In genomic region chr1:209205039-209205438, GRCh38 we compare ENCODE assay signal across 14 cellular contexts.
A peak's percentile ranks its signal among the peaks of the same experiment; 100 is the strongest.
DNase-seq lines count a peak whose midpoint lies in the region; ATAC-seq, FAIRE-seq and TF ChIP-seq lines count a peak whose summit lies in the region.
"Had no signal": no experiment of that assay in that cellular context is flagged by ENCODE, and none has a peak within 500 bp of the region (broad histone marks: within the 10 kb centered on the region; RNA-seq: fewer than 3 reads in every experiment).

No MANE protein-coding gene starts in this region.

- H3K79me2 ChIP-seq in GM23338 (replicated peaks; ENCODE audit: insufficient read depth), result no peaks in the 10 kb centered on the region
- no peaks in the 10 kb centered on the region for H3K79me2 ChIP-seq in mesendoderm (ENCODE audit: control insufficient read depth, insufficient read depth, low read length)

- H3K9me3 ChIP-seq in endodermal cell (ENCODE audit: control insufficient read depth, low read length) (no peaks in the 10 kb centered on the region), upper lobe of right lung (no peaks in the 10 kb centered on the region), small intestine (ENCODE audit: control insufficient read depth, low read depth) (no peaks in the 10 kb centered on the region), stomach (no peaks in the 10 kb centered on the region)
- H3K9me3 ChIP-seq: BLaER1, HAP-1 had no signal

- H3K27me3 Mint-ChIP-seq in GM23338 (ENCODE audit: insufficient read depth, low read depth, poor library complexity) (peaks cover 7% of the 10 kb centered on the region), endodermal cell (ENCODE audit: insufficient read depth) (peaks cover 14% of the 10 kb centered on the region)

- no peak for TF ChIP-seq EP300 in stomach (IDR thresholded peaks at IDR 0.05)

- no peak for TF ChIP-seq POLR2A in stomach (IDR thresholded peaks at IDR 0.05)

- H2BK5ac ChIP-seq in mesendoderm (ENCODE audit: low read length), result no peak overlapping the region

- 0 out of 2 replicates have a peak overlapping the region, but pooled peaks have one; percentile 61 for H2AFZ ChIP-seq in GM23338

- H3K4me1 Mint-ChIP-seq in GM23338 (peaks cover 26% of the 10 kb centered on the region), endodermal cell (peaks cover 7% of the 10 kb centered on the region)

- no peak overlapping the region for H2BK120ac ChIP-seq in mesendoderm (ENCODE audit: low read depth, low read length)

- no peaks in the 10 kb centered on the region for H4K20me1 ChIP-seq in GM23338 (replicated peaks; ENCODE audit: insufficient read depth)
- H4K20me1 ChIP-seq: BLaER1 had no signal

- DNase-seq in GM23338 (ENCODE audit: low spot score) (no peak), endodermal cell (peak; percentile 12), mesendoderm (no peak), upper lobe of right lung (no peak), activated gamma-delta T cell treated with Interleukin-2 at 50 U/mL for 16 hours (no peak), small intestine (no peak), stomach (no peak)
- DNase-seq: 8988T; CD8-positive, alpha-beta T cell; COR-L47; DMS 273 treated with DMSO at 0.1 percent for 48 hours; GDM1 had no signal

- no peaks in the 10 kb centered on the region for H3K9me2 ChIP-seq in GM23338 (ENCODE audit: insufficient read depth)

- no peaks in the 10 kb centered on the region for H3F3A ChIP-seq in GM23338 (replicated peaks; ENCODE audit: low read depth)

- H3K79me1 ChIP-seq in mesendoderm (ENCODE audit: low read length), result no peaks in the 10 kb centered on the region

- H3K9ac ChIP-seq in endodermal cell (ENCODE audit: extremely low read depth, low read length, poor library complexity, severe bottlenecking) (no peak overlapping the region), mesendoderm (ENCODE audit: low read length) (no peak overlapping the region)
- H3K9ac ChIP-seq: BLaER1 had no signal

- H3K27me3 ChIP-seq in GM23338 (ENCODE audit: insufficient read depth), result peaks cover 12% of the 10 kb centered on the region; the same call in 1 of the 2 replicates
- peaks cover 12% of the 10 kb centered on the region for H3K27me3 ChIP-seq in endodermal cell (ENCODE audit: control insufficient read depth, insufficient read depth, low read length, poor library complexity, severe bottlenecking)
- no peaks in the 10 kb centered on the region for H3K27me3 ChIP-seq in mesendoderm (ENCODE audit: insufficient read depth, low read length, poor library complexity)
- H3K27me3 ChIP-seq in upper lobe of right lung, result peaks cover 17% of the 10 kb centered on the region
- peaks cover 3 to 9% of the 10 kb centered on the region in 2 donors for H3K27me3 ChIP-seq in small intestine (ENCODE audit: control insufficient read depth in 2 of 2, insufficient read depth in 2 of 2, low read length in 2 of 2)
- peaks cover 0 to 51% (median 22%) of the 10 kb centered on the region in 3 donors for H3K27me3 ChIP-seq in stomach

- no peak overlapping the region for H3K4me3 Mint-ChIP-seq in GM23338
- no peak overlapping the region for H3K4me3 Mint-ChIP-seq in endodermal cell
- H3K4me3 Mint-ChIP-seq: CD8-positive, alpha-beta T cell had no signal

- H4K8ac ChIP-seq in mesendoderm (ENCODE audit: low read depth, low read length), result no peak overlapping the region

- no peak overlapping the region for H3K4ac ChIP-seq in mesendoderm (ENCODE audit: low read depth, low read length)

- FAIRE-seq in small intestine (lab: Jason Lieb, UNC), result no peak

- H3K27ac ChIP-seq in GM23338 (ENCODE audit: low read depth) (no peak overlapping the region), endodermal cell (ENCODE audit: low read depth, low read length) (no peak overlapping the region), mesendoderm (ENCODE audit: low read depth, low read length) (no peak overlapping the region), upper lobe of right lung (no peak overlapping the region), small intestine (ENCODE audit: low read depth in 1 of 2, low read length in 1 of 2) (no peak overlapping the region), stomach (no peak overlapping the region)
- H3K27ac ChIP-seq: BLaER1 had no signal

- H3K36me3 ChIP-seq in GM23338 (ENCODE audit: insufficient read depth) (no peaks in the 10 kb centered on the region), endodermal cell (ENCODE audit: control insufficient read depth, insufficient read depth, low read length) (no peaks in the 10 kb centered on the region), mesendoderm (ENCODE audit: control insufficient read depth, insufficient read depth, low read length) (no peaks in the 10 kb centered on the region), upper lobe of right lung (no peaks in the 10 kb centered on the region), small intestine (ENCODE audit: control insufficient read depth in 2 of 2, insufficient read depth in 2 of 2, low read length in 2 of 2) (no peaks in the 10 kb centered on the region), stomach (no peaks in the 10 kb centered on the region)
- H3K36me3 ChIP-seq: BLaER1, HAP-1 had no signal

- H3K4me1 ChIP-seq in GM23338 (ENCODE audit: insufficient read depth) (peaks cover 26% of the 10 kb centered on the region), endodermal cell (ENCODE audit: control insufficient read depth, insufficient read depth, low read length) (peaks cover 2% of the 10 kb centered on the region), mesendoderm (ENCODE audit: control insufficient read depth, low read depth, low read length) (peaks cover 5% of the 10 kb centered on the region), upper lobe of right lung (peaks cover 12% of the 10 kb centered on the region), small intestine (ENCODE audit: control insufficient read depth in 2 of 2, insufficient read depth in 1 of 2, low read depth in 1 of 2, low read length in 1 of 2) (no peaks in the 10 kb centered on the region), stomach (peaks cover 0 to 16% (median 11%) of the 10 kb centered on the region in 4 donors)
- H3K4me1 ChIP-seq: HAP-1 had no signal

- H3K4me2 ChIP-seq in GM23338 (no peak overlapping the region), mesendoderm (ENCODE audit: low read length) (no peak overlapping the region)
- H3K4me2 ChIP-seq: BLaER1 had no signal

- intact Hi-C loops in upper lobe of right lung (cut with DNase I) (no loop called here), stomach (cut with DNase I; ENCODE audit: low total_unique reads) (no loop called here)

- H3K56ac ChIP-seq in mesendoderm (ENCODE audit: low read length), result no peak overlapping the region

- ATAC-seq in GM23338 (no peak), upper lobe of right lung (peak; percentile 43)
- ATAC-seq: CD8-positive, alpha-beta T cell had no signal

- H2BK15ac ChIP-seq in mesendoderm (replicated peaks; ENCODE audit: low read depth), result no peak overlapping the region

- 92 to 94% methylated on average over 3 to 4 of the region's 4 CpGs for WGBS in endodermal cell (ENCODE audit: insufficient coverage in 1 of 2, insufficient read length in 1 of 2), 2 experiments
- no CpG with 5 or more reads among the region's 4 CpGs for WGBS in mesendoderm (ENCODE audit: extremely low coverage, insufficient coverage, low lambda C conversion rate)
- 54 to 76% (median 55%) methylated on average over 4 of the region's 4 CpGs for WGBS in small intestine, 3 donors
- WGBS in stomach, 5 donors, result 66 to 77% (median 69%) methylated on average over 4 of the region's 4 CpGs

- no peak overlapping the region for H3K27ac Mint-ChIP-seq in GM23338
- H3K27ac Mint-ChIP-seq in endodermal cell, result no peak overlapping the region
- H3K27ac Mint-ChIP-seq: CD8-positive, alpha-beta T cell had no signal

- no peaks in the 10 kb centered on the region for H3K9me3 Mint-ChIP-seq in GM23338
- no peaks in the 10 kb centered on the region for H3K9me3 Mint-ChIP-seq in endodermal cell
- H3K9me3 Mint-ChIP-seq: CD8-positive, alpha-beta T cell had no signal

- H2AK5ac ChIP-seq in mesendoderm (ENCODE audit: low read length), result peak overlapping the region; percentile 43

- no peak overlapping the region for H3K18ac ChIP-seq in mesendoderm (ENCODE audit: low read length)

- no peak overlapping the region for H3K23ac ChIP-seq in mesendoderm (ENCODE audit: low read length)

- no peaks in the 10 kb centered on the region for H3K36me3 Mint-ChIP-seq in GM23338 (ENCODE audit: low read depth)
- no peaks in the 10 kb centered on the region for H3K36me3 Mint-ChIP-seq in endodermal cell (ENCODE audit: low read depth)
- H3K36me3 Mint-ChIP-seq: CD8-positive, alpha-beta T cell had no signal

- H3K4me3 ChIP-seq in GM23338 (no peak overlapping the region), endodermal cell (ENCODE audit: low read length) (no peak overlapping the region), mesendoderm (ENCODE audit: low read length) (no peak overlapping the region), upper lobe of right lung (no peak overlapping the region), small intestine (ENCODE audit: low read depth in 1 of 2, low read length in 2 of 2) (no peak overlapping the region), stomach (no peak overlapping the region)
- H3K4me3 ChIP-seq: BLaER1, HAP-1 had no signal

- H4K5ac ChIP-seq in mesendoderm (ENCODE audit: low read length), result no peak overlapping the region

- no peak for TF ChIP-seq CTCF in GM23338 (conservative IDR thresholded peaks at IDR 0.05; ENCODE audit: low read depth in 2 of 2)
- TF ChIP-seq CTCF in endodermal cell (conservative IDR thresholded peaks at IDR 0.05), result no peak
- no peak for TF ChIP-seq CTCF in upper lobe of right lung (IDR thresholded peaks at IDR 0.05)
- TF ChIP-seq CTCF in stomach (IDR thresholded peaks at IDR 0.05), result no peak

TF ChIP-seq in GM23338, 12 proteins besides CTCF, POLR2A, EP300 and RAD21 (continues in another document):
- TF ChIP-seq JUNB (IDR thresholded peaks at IDR 0.05; ENCODE audit: unreplicated experiment), result no peak
- no peak for TF ChIP-seq NANOG (IDR thresholded peaks at IDR 0.05; ENCODE audit: borderline replicate concordance)
- no peak for TF ChIP-seq ZNF331 (CRISPR knock-in tag; IDR thresholded peaks at IDR 0.05; ENCODE audit: low read depth)
- no peak for TF ChIP-seq EZH2 (IDR thresholded peaks at IDR 0.05; ENCODE audit: low read depth, unreplicated experiment)
- no peak for TF ChIP-seq EZH2phosphoT487 (IDR thresholded peaks at IDR 0.05; ENCODE audit: unreplicated experiment)
